ENCODE assay signal across 13 cellular contexts in the genomic region with DNA sequence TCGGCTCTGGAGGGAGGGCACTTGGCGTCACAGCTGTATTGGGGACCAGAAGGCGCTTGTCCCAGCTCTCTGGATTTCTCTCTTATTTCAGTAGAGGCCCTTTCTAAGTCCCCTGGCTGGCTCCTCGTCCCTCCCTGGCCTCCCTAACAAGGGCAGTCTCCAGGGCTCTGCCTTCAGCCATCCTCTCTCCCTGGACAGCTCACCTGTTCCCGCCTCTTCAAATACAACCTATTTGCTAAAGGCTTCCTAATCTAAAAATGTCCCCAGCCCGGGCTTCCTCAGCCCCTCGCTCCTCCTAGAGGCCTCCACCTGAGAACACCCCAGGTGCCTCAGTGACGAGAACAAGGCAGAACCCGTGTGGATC.
DNase-seq lines count a peak whose midpoint lies in the region; ATAC-seq and TF ChIP-seq lines count a peak whose summit lies in the region.
"Had no signal": no experiment of that assay in that cellular context is flagged by ENCODE, and none has a peak within 500 bp of the region (broad histone marks: within the 10 kb centered on the region; RNA-seq: fewer than 3 reads in every experiment).

No MANE protein-coding gene starts in this region.

- no peak for ATAC-seq in GM21619 (IDR thresholded peaks at IDR 0.05; ENCODE audit: unreplicated experiment)
- ATAC-seq in HG02840 (IDR thresholded peaks at IDR 0.05; ENCODE audit: low FRiP score, unreplicated experiment): no peak
- ATAC-seq: HCT116 had no signal

- peaks cover 1% of the 10 kb centered on the region for H3K4me1 ChIP-seq in neural progenitor cell

- DNase-seq in NCI-H1694 (lab: John Stamatoyannopoulos, UW) (peak; percentile 16), NCI-H1694 treated with DMSO at 0.1 percent for 48 hours (lab: John Stamatoyannopoulos, UW) (no peak), neural progenitor cell (ENCODE audit: low spot score) (no peak), germinal center (ENCODE audit: low spot score) (no peak)
- DNase-seq: Calu3; CD4-positive, alpha-beta T cell; DMS 273 treated with DMSO at 0.1 percent for 48 hours had no signal

- no peaks in the 10 kb centered on the region for H3K9me3 ChIP-seq in neural progenitor cell (ENCODE audit: low read depth)

- H3K27ac Mint-ChIP-seq in brain (peak overlapping the region in 4 of 5 experiments; percentile 30 to 80 (median 70)), neural progenitor cell (peak overlapping the region; percentile 17)
- H3K27ac Mint-ChIP-seq: CD4-positive, alpha-beta T cell had no signal

- H3K36me3 ChIP-seq in neural progenitor cell: no peaks in the 10 kb centered on the region

- H3K9me3 Mint-ChIP-seq in brain (peaks cover 0 to 3% (median 2%) of the 10 kb centered on the region in 5 experiments), neural progenitor cell (no peaks in the 10 kb centered on the region)
- H3K9me3 Mint-ChIP-seq: CD4-positive, alpha-beta T cell had no signal

- H3K9ac ChIP-seq in neural progenitor cell: no peak overlapping the region

- H3K4me3 ChIP-seq in neural progenitor cell: no peak overlapping the region

- no peaks in the 10 kb centered on the region for H3K27me3 ChIP-seq in neural progenitor cell

- H3K4me3 Mint-ChIP-seq in brain (no peak overlapping the region), neural progenitor cell (no peak overlapping the region)
- H3K4me3 Mint-ChIP-seq: CD4-positive, alpha-beta T cell had no signal

- H4K20me1 ChIP-seq in neural progenitor cell (ENCODE audit: low read depth): no peaks in the 10 kb centered on the region

- H3K4me1 Mint-ChIP-seq in brain (peaks cover 45% of the 10 kb centered on the region), neural progenitor cell (peaks cover 17% of the 10 kb centered on the region)

- no peak overlapping the region for H3K4me2 ChIP-seq in neural progenitor cell

- H3K36me3 Mint-ChIP-seq in brain: no peaks in the 10 kb centered on the region
- H3K36me3 Mint-ChIP-seq in neural progenitor cell: no peaks in the 10 kb centered on the region

- H2AFZ ChIP-seq in neural progenitor cell (replicated peaks): no peak overlapping the region

- H3F3A ChIP-seq in neural progenitor cell (ENCODE audit: low read depth): no peaks in the 10 kb centered on the region

- TF ChIP-seq CTCF in brain (conservative IDR thresholded peaks at IDR 0.05): no peak
- TF ChIP-seq CTCF in neural progenitor cell (IDR thresholded peaks at IDR 0.05): no peak

- no peaks in the 10 kb centered on the region for H3K79me2 ChIP-seq in neural progenitor cell (ENCODE audit: low read depth)

- H3K27ac ChIP-seq in neural progenitor cell: no peak overlapping the region
- peak overlapping the region; percentile 30 for H3K27ac ChIP-seq in temporal lobe (ENCODE audit: low read depth, low read length)
- H3K27ac ChIP-seq: 22Rv1 had no signal

- peaks cover 6% of the 10 kb centered on the region for H3K27me3 Mint-ChIP-seq in brain
- H3K27me3 Mint-ChIP-seq in neural progenitor cell (ENCODE audit: insufficient read depth, low read depth): peaks cover 13% of the 10 kb centered on the region
